12 cellular contexts compared by ENCODE assay signal in the genomic region with DNA sequence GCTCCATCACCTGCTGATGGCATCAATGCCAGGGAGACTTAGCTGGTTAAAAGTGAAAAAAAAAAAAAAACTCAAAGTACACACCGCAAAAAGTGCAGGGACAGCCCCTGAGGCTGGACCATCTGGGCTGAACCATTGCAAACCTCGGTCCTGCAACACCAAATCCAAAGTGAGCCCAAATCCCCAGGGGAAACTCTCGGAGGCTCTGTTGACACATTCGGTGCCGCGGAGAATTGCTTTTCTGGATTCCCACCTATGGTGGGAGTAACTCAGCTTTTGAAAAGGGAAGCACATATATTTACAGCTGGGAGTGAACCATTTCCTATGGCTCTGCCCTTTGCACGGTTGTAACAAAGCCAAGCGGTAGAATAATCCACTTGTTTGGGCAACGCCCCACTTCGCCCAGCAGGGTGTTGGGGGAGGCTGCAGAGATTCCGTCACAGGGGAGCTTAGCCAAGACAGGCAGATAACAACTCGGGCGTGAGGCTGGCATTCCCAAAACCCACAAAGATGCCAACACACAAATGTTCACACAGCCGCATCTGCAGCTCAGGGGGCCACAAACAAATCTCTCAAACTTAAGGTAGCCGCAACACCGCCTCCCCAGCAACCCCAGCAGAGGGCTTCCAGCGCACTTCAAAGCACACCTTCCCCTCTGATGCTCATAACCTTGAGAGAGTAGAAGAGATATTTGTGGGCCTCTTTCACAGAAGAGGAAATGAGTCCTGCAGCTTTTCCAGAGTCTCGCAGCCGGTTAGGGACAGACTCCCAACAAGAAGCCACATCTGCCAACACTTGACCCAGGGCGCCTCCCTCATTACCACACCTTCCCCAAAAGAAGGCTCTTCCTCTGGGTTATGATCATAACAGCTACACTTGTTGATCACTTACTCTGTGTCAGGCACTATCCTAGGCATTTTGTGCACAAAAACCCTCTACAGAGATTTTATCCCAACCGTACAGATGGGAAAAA. TPM values are rescaled to one million over a fixed set of nuclear protein-coding genes. Genes with fewer than 3 reads are reported as not detected.
A peak's percentile ranks its signal among the peaks of the same experiment; 100 is the strongest.
DNase-seq lines count a peak whose midpoint lies in the region; ATAC-seq and TF ChIP-seq lines count a peak whose summit lies in the region.
"Had no signal": no experiment of that assay in that cellular context is flagged by ENCODE, and none has a peak within 500 bp of the region (broad histone marks: within the 10 kb centered on the region; RNA-seq: fewer than 3 reads in every experiment).

No MANE protein-coding gene starts in this region.

- H3K36me3 Mint-ChIP-seq in type B pancreatic cell = no peaks in the 10 kb centered on the region
- peaks cover 20% of the 10 kb centered on the region for H3K36me3 Mint-ChIP-seq in effector memory CD8-positive, alpha-beta T cell (ENCODE audit: insufficient read depth)

- no peaks in the 10 kb centered on the region for H3K9me3 Mint-ChIP-seq in type B pancreatic cell
- no peaks in the 10 kb centered on the region for H3K9me3 Mint-ChIP-seq in effector memory CD8-positive, alpha-beta T cell
- H3K9me3 Mint-ChIP-seq: HFFc6 had no signal

- no peak overlapping the region for H3K4me3 ChIP-seq in fibroblast of villous mesenchyme (ENCODE audit: low read depth, low read length)
- H3K4me3 ChIP-seq: right lobe of liver had no signal

- no peak overlapping the region for H3K27ac Mint-ChIP-seq in type B pancreatic cell
- H3K27ac Mint-ChIP-seq in effector memory CD8-positive, alpha-beta T cell = peak overlapping the region in 1 of 2 donors; percentile 23
- H3K27ac Mint-ChIP-seq: HFFc6 had no signal

- no peak for TF ChIP-seq CTCF in fibroblast of villous mesenchyme (IDR thresholded peaks at IDR 0.05; ENCODE audit: insufficient read depth, low read depth, low read length)
- TF ChIP-seq CTCF in type B pancreatic cell (conservative IDR thresholded peaks at IDR 0.05) = peak; percentile 24

- H3K4me1 Mint-ChIP-seq in type B pancreatic cell (ENCODE audit: unreplicated experiment) = peaks cover 5% of the 10 kb centered on the region
- peaks cover 19 to 27% of the 10 kb centered on the region in 2 donors for H3K4me1 Mint-ChIP-seq in effector memory CD8-positive, alpha-beta T cell (ENCODE audit: low read depth in 2 of 2)

- peak; percentile 49 for ATAC-seq in Right ventricle myocardium inferior
- no peak for ATAC-seq in effector memory CD8-positive, alpha-beta T cell (replicated peaks)

- H3K27me3 Mint-ChIP-seq in type B pancreatic cell = peaks cover 1% of the 10 kb centered on the region
- H3K27me3 Mint-ChIP-seq in effector memory CD8-positive, alpha-beta T cell = no peaks in the 10 kb centered on the region

- intact Hi-C loops in Right ventricle myocardium inferior (cut with DNase I) (no loop called here), cardiac septum (cut with DNase I) (no loop called here)

- H3K4me3 Mint-ChIP-seq in type B pancreatic cell = no peak overlapping the region
- no peak overlapping the region for H3K4me3 Mint-ChIP-seq in effector memory CD8-positive, alpha-beta T cell
- H3K4me3 Mint-ChIP-seq: HFFc6 had no signal

- no peak for DNase-seq in Right ventricle myocardium inferior (ENCODE audit: missing footprints)
- DNase-seq in cardiac septum (ENCODE audit: low spot score) = no peak
- DNase-seq in NCI-H226 = peak; percentile 92
- DNase-seq in fibroblast of villous mesenchyme (ENCODE audit: low read depth) = peak; percentile 63
- no peak for DNase-seq in type B pancreatic cell (ENCODE audit: extremely low spot score, unreplicated experiment)
- no peak for DNase-seq in effector memory CD8-positive, alpha-beta T cell
- no peak for DNase-seq in SHP77 (lab: John Stamatoyannopoulos, UW)
- DNase-seq in SHP77 treated with DMSO at 0.1 percent for 48 hours (lab: John Stamatoyannopoulos, UW) = no peak
- DNase-seq: DND-41, HFFc6, NCI-H446, right lobe of liver had no signal

RNA-seq across cellular contexts. Expression of gene ZC3H12D, which starts 11.4 kb away (rescaled TPM):
- total RNA-seq in Right ventricle myocardium inferior (0.51 TPM), cardiac septum (0.35 TPM), fibroblast of villous mesenchyme (under 0.01 TPM in 2 replicates), type B pancreatic cell (ENCODE audit: low replicate concordance) (0.58 and 0.98 TPM in 2 replicates)

Comparison
In these comparisons a context has a peak if more than half of its experiments do, and no peak if none do; other contexts are left out.
1. DNase-seq: peak in NCI-H226 (single experiment) and fibroblast of villous mesenchyme (single experiment); none in Right ventricle myocardium inferior (single experiment), cardiac septum (single experiment), type B pancreatic cell (single experiment), effector memory CD8-positive, alpha-beta T cell (0 of 3), SHP77 (0 of 2) and SHP77 treated with DMSO at 0.1 percent for 48 hours (single experiment).